9 cellular contexts compared by ENCODE assay signal in genomic region chr15:64246364-64247189, GRCh38.
DNase-seq lines count a peak whose midpoint lies in the region; ATAC-seq, FAIRE-seq and TF ChIP-seq lines count a peak whose summit lies in the region.
"Had no signal": no experiment of that assay in that cellular context is flagged by ENCODE, and none has a peak within 500 bp of the region (broad histone marks: within the 10 kb centered on the region; RNA-seq: fewer than 3 reads in every experiment).

No MANE protein-coding gene starts in this region.

- H3K4me3 Mint-ChIP-seq in activated T-cell treated with anti-CD3 and anti-CD28 coated beads, Interleukin-2, amount 50 U/mL, for 72 hours = peak overlapping the region; percentile 34 to 67

- no peaks in the 10 kb centered on the region for H3K27me3 ChIP-seq in tibial artery
- H3K27me3 ChIP-seq: pancreas had no signal

- H3K27ac Mint-ChIP-seq in activated T-cell treated with anti-CD3 and anti-CD28 coated beads, Interleukin-2, amount 50 U/mL, for 72 hours = peak overlapping the region; percentile 26

- peaks cover 0 to 5% (median 0%) of the 10 kb centered on the region in 3 donors for H3K36me3 ChIP-seq in tibial artery
- H3K36me3 ChIP-seq: pancreas had no signal

- peak; percentile 65 for DNase-seq in AG20443 (ENCODE audit: low spot score)
- peak; percentile 52 for DNase-seq in GM18507 (ENCODE audit: extremely low spot score, insufficient read length, low read depth)
- DNase-seq in NCI-H1930 (lab: John Stamatoyannopoulos, UW) = peak; percentile 4 to 13
- peak; percentile 72 to 77 for DNase-seq in activated T-cell treated with anti-CD3 and anti-CD28 coated beads, Interleukin-2, amount 50 U/mL, for 72 hours
- peak; percentile 94 for DNase-seq in iris pigment epithelial cell (ENCODE audit: low read depth)
- no peak for DNase-seq in tibial artery
- no peak for DNase-seq in NCI-H1092 (lab: John Stamatoyannopoulos, UW)
- DNase-seq: pancreas had no signal

- peaks cover 4 to 5% of the 10 kb centered on the region in 2 donors for H3K9me3 Mint-ChIP-seq in activated T-cell treated with anti-CD3 and anti-CD28 coated beads, Interleukin-2, amount 50 U/mL, for 72 hours

- H3K36me3 Mint-ChIP-seq in activated T-cell treated with anti-CD3 and anti-CD28 coated beads, Interleukin-2, amount 50 U/mL, for 72 hours (ENCODE audit: insufficient read depth in 2 of 2) = peaks cover 9 to 18% of the 10 kb centered on the region in 2 donors

- peaks cover 0 to 11% (median 10%) of the 10 kb centered on the region in 4 donors for H3K4me1 ChIP-seq in tibial artery

- H3K27ac ChIP-seq in tibial artery = no peak overlapping the region

- peak; percentile 99 for FAIRE-seq in GM18507 (lab: Jason Lieb, UNC)
- FAIRE-seq: pancreas had no signal

- no peak overlapping the region for H3K4me3 ChIP-seq in tibial artery
- H3K4me3 ChIP-seq: pancreas had no signal

- H3K27me3 Mint-ChIP-seq in activated T-cell treated with anti-CD3 and anti-CD28 coated beads, Interleukin-2, amount 50 U/mL, for 72 hours (ENCODE audit: low read depth) = no peaks in the 10 kb centered on the region

- peaks cover 49% of the 10 kb centered on the region for H3K4me1 Mint-ChIP-seq in activated T-cell treated with anti-CD3 and anti-CD28 coated beads, Interleukin-2, amount 50 U/mL, for 72 hours (ENCODE audit: low read depth)

- TF ChIP-seq CTCF in tibial artery (IDR thresholded peaks at IDR 0.05) = no peak

- intact Hi-C loops in tibial artery (cut with DNase I; ENCODE audit: low total_unique reads) = no loop called here

- peak; percentile 83 for ATAC-seq in HG02763 (IDR thresholded peaks at IDR 0.05; ENCODE audit: unreplicated experiment)
- ATAC-seq in activated T-cell treated with anti-CD3 and anti-CD28 coated beads, Interleukin-2, amount 50 U/mL, for 72 hours (replicated peaks in 1 of 2) = peak; percentile 95 to 96

- no peaks in the 10 kb centered on the region for H3K9me3 ChIP-seq in tibial artery
- H3K9me3 ChIP-seq: pancreas had no signal

Comparison
In these comparisons a context has a peak if more than half of its experiments do, and no peak if none do; other contexts are left out.
1. DNase-seq: peak in AG20443 (single experiment), GM18507 (single experiment), NCI-H1930 (2 of 2), activated T-cell treated with anti-CD3 and anti-CD28 coated beads, Interleukin-2, amount 50 U/mL, for 72 hours (2 of 2) and iris pigment epithelial cell (single experiment); none in tibial artery (0 of 2) and NCI-H1092 (single experiment).